In genomic region chr16:22297871-22298733, GRCh38 we compare ENCODE assay signal across 8 cellular contexts. TPM values are rescaled to one million over a fixed set of nuclear protein-coding genes. Genes with fewer than 3 reads are reported as not detected.
DNase-seq lines count a peak whose midpoint lies in the region; ATAC-seq, FAIRE-seq and TF ChIP-seq lines count a peak whose summit lies in the region.

No MANE protein-coding gene starts in this region.

- no peaks in the 10 kb centered on the region for H3K27me3 ChIP-seq in colonic mucosa

- H3K4me3 Mint-ChIP-seq in activated CD4-positive, alpha-beta T cell treated with anti-CD3 and anti-CD28 coated beads for 36 hours, result peak overlapping the region; percentile 93

- WGBS in A549 (ENCODE audit: missing lambda C conversion rate), result 1% methylated on average over 24 of the region's 39 CpGs

- DNase-seq in A549 (ENCODE audit: low read depth in 1 of 2, low spot score in 1 of 2), result peak; percentile 95
- peak; percentile 93 for DNase-seq in NCI-H460 (ENCODE audit: extremely low read depth, low read depth)
- DNase-seq in activated CD4-positive, alpha-beta T cell treated with anti-CD3 and anti-CD28 coated beads for 36 hours, result peak; percentile 85
- peak; percentile 69 for DNase-seq in colonic mucosa
- peak; percentile 96 for DNase-seq in left kidney (ENCODE audit: low read depth, low spot score)
- peak; percentile 84 for DNase-seq in stimulated activated CD4-positive, alpha-beta T cell treated with anti-CD3 and anti-CD28 coated beads, Interleukin-1b, Interleukin-23, amount 100 ng/mL, for 48 hours

- no peak for TF ChIP-seq RAD21 in A549 (conservative IDR thresholded peaks at IDR 0.05 in 1 of 2, IDR thresholded peaks at IDR 0.05 in 1 of 2)

- no peak for TF ChIP-seq EP300 in A549 (IDR thresholded peaks at IDR 0.05)

- no peak for FAIRE-seq in A549 (lab: Jason Lieb, UNC)

- peaks cover 38% of the 10 kb centered on the region for H3K4me1 Mint-ChIP-seq in activated CD4-positive, alpha-beta T cell treated with anti-CD3 and anti-CD28 coated beads for 36 hours

- peak; percentile 76 to 79 for ATAC-seq in A549
- ATAC-seq in GM18858 (IDR thresholded peaks at IDR 0.05; ENCODE audit: unreplicated experiment), result peak; percentile 35
- peak; percentile 37 for ATAC-seq in HG03378 (IDR thresholded peaks at IDR 0.05; ENCODE audit: unreplicated experiment)
- ATAC-seq in activated CD4-positive, alpha-beta T cell treated with anti-CD3 and anti-CD28 coated beads for 36 hours, result peak; percentile 60

- no peak for TF ChIP-seq CTCF in A549 (IDR thresholded peaks at IDR 0.05)
- TF ChIP-seq CTCF in colonic mucosa (IDR thresholded peaks at IDR 0.05), result no peak

- peak overlapping the region; percentile 94 to 98 for H3K27ac ChIP-seq in A549
- H3K27ac ChIP-seq in colonic mucosa, result peak overlapping the region; percentile 92

- H3K4me2 ChIP-seq in A549, result peak overlapping the region; percentile 68

- no peaks in the 10 kb centered on the region for H3K9me3 Mint-ChIP-seq in activated CD4-positive, alpha-beta T cell treated with anti-CD3 and anti-CD28 coated beads for 36 hours (ENCODE audit: low read depth)

- peaks cover 11% of the 10 kb centered on the region; the same call in 2 of the 3 replicates for H3K4me1 ChIP-seq in A549
- H3K4me1 ChIP-seq in colonic mucosa, result no peaks in the 10 kb centered on the region

- peak overlapping the region; percentile 96 for H3K27ac Mint-ChIP-seq in activated CD4-positive, alpha-beta T cell treated with anti-CD3 and anti-CD28 coated beads for 36 hours

- H3K36me3 Mint-ChIP-seq in activated CD4-positive, alpha-beta T cell treated with anti-CD3 and anti-CD28 coated beads for 36 hours (ENCODE audit: low read depth), result peaks cover 35% of the 10 kb centered on the region

- POLR2A ChIA-PET in A549 (lab: Yijun Ruan, JAX), result interaction anchor here (0.6 to 1.5 kb wide), 4 partner anchors 13 to 107 kb away, joined by 3 to 6 read pairs (median 6); partner anchors contain the start of gene EEF2K
- POLR2A ChIA-PET in activated CD4-positive, alpha-beta T cell treated with anti-CD3 and anti-CD28 coated beads for 36 hours (lab: Charles Lee), result interaction anchor here (0.6 to 0.7 kb wide), 2 partner anchors 106 to 107 kb away, joined by 4 to 5 read pairs; no protein-coding TSS in a partner anchor

- no peaks in the 10 kb centered on the region for H3K36me3 ChIP-seq in colonic mucosa

- TF ChIP-seq POLR2A in A549 (IDR thresholded peaks at IDR 0.05; ENCODE audit: low read length), result no peak

- H3K9ac ChIP-seq in colonic mucosa (ENCODE audit: low read depth in 2 of 2, low read length in 2 of 2), result peak overlapping the region; percentile 82 to 88

- H3K4me3 ChIP-seq in A549 (peak overlapping the region; percentile 94), colonic mucosa (peak overlapping the region; percentile 98)

- H3K27me3 Mint-ChIP-seq in activated CD4-positive, alpha-beta T cell treated with anti-CD3 and anti-CD28 coated beads for 36 hours, result no peaks in the 10 kb centered on the region

- intact Hi-C loops in activated CD4-positive, alpha-beta T cell treated with anti-CD3 and anti-CD28 coated beads for 36 hours (cut with DNase I, micrococcal nuclease), result loop anchor here (1.0 to 10.0 kb wide), 15 partner anchors 57 to 1398 kb away; partner anchors contain the start of genes CDR2 (in 2 of the 2), EEF2K (in 2 of the 2), MOSMO (in 2 of the 2) and PDZD9 (in 2 of the 2)
- intact Hi-C loops in colonic mucosa (cut with DNase I), result loop anchor here (2.0 to 10.0 kb wide), 3 partner anchors 65 to 293 kb away; partner anchors contain the start of genes MOSMO and PDZD9

- no peaks in the 10 kb centered on the region for H3K9me3 ChIP-seq in A549
- no peaks in the 10 kb centered on the region for H3K9me3 ChIP-seq in colonic mucosa

- CTCF ChIA-PET in A549 (lab: Yijun Ruan, JAX), result interaction anchor here (0.6 to 16.3 kb wide), 8 partner anchors 7 to 98 kb away, joined by 3 to 320 read pairs (median 6); partner anchors contain the start of gene EEF2K
- CTCF ChIA-PET in activated CD4-positive, alpha-beta T cell treated with anti-CD3 and anti-CD28 coated beads for 36 hours (lab: Charles Lee), result interaction anchor here (0.6 to 5.7 kb wide), 8 partner anchors 10 to 297 kb away, joined by 3 to 55 read pairs (median 4); partner anchors contain the start of gene EEF2K

TF ChIP-seq in A549, 52 proteins besides CTCF, POLR2A, EP300 and RAD21 (continues in another document):
- peak; percentile 100 for TF ChIP-seq POLR2AphosphoS2 (conservative IDR thresholded peaks at IDR 0.05; ENCODE audit: low read length)
- no peak for TF ChIP-seq NR3C1 (IDR thresholded peaks at IDR 0.05)
- TF ChIP-seq MAFK (IDR thresholded peaks at IDR 0.05; ENCODE audit: partially characterized antibody), result peak; percentile 89
- peak; percentile 72; the same call in 1 of the 2 replicates for TF ChIP-seq PBX3 (IDR thresholded peaks at IDR 0.05)
- TF ChIP-seq CBX2 (IDR thresholded peaks at IDR 0.05; ENCODE audit: borderline replicate concordance, low read depth), result no peak
- TF ChIP-seq HEYL (CRISPR knock-in tag; IDR thresholded peaks at IDR 0.05), result no peak
- TF ChIP-seq FOSL2 (IDR thresholded peaks at IDR 0.05), result no peak
- no peak; the same call in 1 of the 2 replicates for TF ChIP-seq FOSL2 (CRISPR knock-in tag; IDR thresholded peaks at IDR 0.05)
- peak; percentile 98 for TF ChIP-seq TFCP2L1 (CRISPR knock-in tag; IDR thresholded peaks at IDR 0.05)
- TF ChIP-seq FOXS1 (CRISPR knock-in tag; IDR thresholded peaks at IDR 0.05), result no peak
- no peak for TF ChIP-seq RFX5 (IDR thresholded peaks at IDR 0.05)
- TF ChIP-seq FOSB (CRISPR knock-in tag; IDR thresholded peaks at IDR 0.05), result peak; percentile 98
- no peak for TF ChIP-seq ZFP36 (IDR thresholded peaks at IDR 0.05; ENCODE audit: borderline replicate concordance, partially characterized antibody)
- no peak for TF ChIP-seq NFE2L2 (conservative IDR thresholded peaks at IDR 0.05; ENCODE audit: low read length)
- TF ChIP-seq HOXA7 (CRISPR knock-in tag; IDR thresholded peaks at IDR 0.05), result peak; percentile 97
- TF ChIP-seq BCL3 (IDR thresholded peaks at IDR 0.05), result 0 out of 3 replicates have a peak, but pooled peaks have one; percentile 43
- TF ChIP-seq CEBPB (IDR thresholded peaks at IDR 0.05), result peak in 1 of 2 experiments; percentile 32; a peak in 1 of 4 replicates
- no peak for TF ChIP-seq MYC (IDR thresholded peaks at IDR 0.05; ENCODE audit: borderline replicate concordance, low read length)
- no peak for TF ChIP-seq REST (IDR thresholded peaks at IDR 0.05)
- TF ChIP-seq SMC3 (IDR thresholded peaks at IDR 0.05), result 0 out of 3 replicates have a peak, but pooled peaks have one; percentile 8

RNA-seq across cellular contexts. Expression of gene POLR3E, which starts 0.9 kb away (rescaled TPM):
- polyA plus RNA-seq in A549 (2011; rRNA removed) (77.9 and 93.0 TPM in 2 replicates), A549 (2017; fragmentation: RNase III; extraction: RNeasy Plus Mini Kit Qiagen cat#74134 plus additional on column Dnase treatment) (50.0 to 54.6 TPM (median 50.3 TPM) in 3 replicates)
- 79.6 and 114 TPM in 2 replicates for polyA plus RNA-seq in A549 (2012; cell fraction: cytosol; rRNA removed)
- 106 and 108 TPM in 2 replicates for polyA plus RNA-seq in A549 (2012; cell fraction: nucleus; rRNA removed)
- polyA minus RNA-seq in A549 (2011; rRNA and poly(A)+ RNA removed), result 345 and 346 TPM in 2 replicates
- total RNA-seq in NCI-H460 (2014; rRNA removed; shearing (Covaris generic)), result 62.8 and 67.5 TPM in 2 replicates
- polyA plus RNA-seq in NCI-H460 (2014; cell fraction: nucleus; rRNA removed), result 197 and 211 TPM in 2 replicates
- 10 to 100 TPM; 70.9 to 87.4 TPM for total RNA-seq in activated CD4-positive, alpha-beta T cell treated with anti-CD3 and anti-CD28 coated beads for 36 hours
- total RNA-seq in colonic mucosa, result 10 to 100 TPM; 34.4 to 43.4 TPM

Comparison
In these comparisons a context has a peak if more than half of its experiments do, and no peak if none do; other contexts are left out.
1. Peak in every context shown above with its lines: DNase-seq, ATAC-seq, H3K4me3 ChIP-seq and H3K27ac ChIP-seq.